ENCODE assay signal across 1 cellular context in the genomic region with DNA sequence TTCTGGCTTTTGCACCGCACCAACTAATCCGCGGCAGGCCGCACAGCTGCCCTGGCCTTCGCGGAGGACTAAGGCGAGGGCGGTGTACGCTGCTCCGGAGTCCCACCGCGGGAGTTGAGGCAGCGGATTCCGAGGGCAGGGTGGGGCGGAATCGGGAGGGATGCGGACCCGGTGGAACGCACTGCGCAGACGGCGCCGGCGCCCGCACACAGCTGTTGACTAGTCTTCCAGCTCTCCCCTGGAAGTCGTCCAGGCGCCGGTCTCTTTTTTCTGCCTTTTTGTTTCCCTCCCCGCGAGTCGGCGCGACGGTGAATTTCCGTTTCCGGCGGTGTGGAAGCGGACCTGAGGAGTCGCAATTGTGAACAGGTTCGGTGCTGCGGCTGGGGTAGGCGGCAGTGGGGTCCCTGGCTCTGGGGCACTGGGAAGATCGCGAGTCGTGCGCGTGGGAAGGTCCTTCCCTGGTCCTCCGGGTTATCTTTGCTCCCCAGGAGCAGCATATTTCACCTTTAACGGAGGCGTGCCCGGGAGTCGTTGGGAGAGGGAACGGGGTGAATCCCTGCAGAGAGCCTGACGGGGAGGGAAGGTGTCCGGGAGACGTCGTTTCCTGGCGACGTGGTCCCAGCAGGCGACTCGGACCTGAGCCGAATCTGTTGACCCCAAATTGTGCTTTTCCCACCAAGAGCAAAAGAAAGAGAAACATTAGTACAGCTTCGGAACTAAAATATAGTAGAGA.
TF ChIP-seq lines count a peak whose summit lies in the region.

Gene ASAH2B, plus strand, starts transcription at position 319 of the 733 bp plus-strand sequence. CDS start 5,195 bp downstream, outside the sequence.

TF ChIP-seq in HepG2, 621 proteins besides CTCF, POLR2A, EP300 and RAD21 (continued from another document and continues in another):
- TF ChIP-seq, protein P1, sequence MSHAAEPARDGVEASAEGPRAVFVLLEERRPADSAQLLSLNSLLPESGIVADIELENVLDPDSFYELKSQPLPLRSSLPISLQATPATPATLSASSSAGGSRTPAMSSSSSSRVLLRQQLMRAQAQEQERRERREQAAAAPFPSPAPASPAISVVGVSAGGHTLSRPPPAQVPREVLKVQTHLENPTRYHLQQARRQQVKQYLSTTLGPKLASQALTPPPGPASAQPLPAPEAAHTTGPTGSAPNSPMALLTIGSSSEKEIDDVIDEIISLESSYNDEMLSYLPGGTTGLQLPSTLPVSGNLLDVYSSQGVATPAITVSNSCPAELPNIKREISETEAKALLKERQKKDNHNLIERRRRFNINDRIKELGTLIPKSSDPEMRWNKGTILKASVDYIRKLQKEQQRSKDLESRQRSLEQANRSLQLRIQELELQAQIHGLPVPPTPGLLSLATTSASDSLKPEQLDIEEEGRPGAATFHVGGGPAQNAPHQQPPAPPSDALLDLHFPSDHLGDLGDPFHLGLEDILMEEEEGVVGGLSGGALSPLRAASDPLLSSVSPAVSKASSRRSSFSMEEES (CRISPR knock-in tag; IDR thresholded peaks at IDR 0.05): no peak
- TF ChIP-seq ZBTB44 (CRISPR knock-in tag; IDR thresholded peaks at IDR 0.05) (0 out of 2 replicates have a peak, but pooled peaks have one; percentile 32), KDM5A (IDR thresholded peaks at IDR 0.05; ENCODE audit: borderline replicate concordance, low read length) (0 out of 2 replicates have a peak, but pooled peaks have one; percentile 47), ZNF770 (CRISPR knock-in tag; IDR thresholded peaks at IDR 0.05) (0 out of 2 replicates have a peak, but pooled peaks have one; percentile 60), MTERF4 (CRISPR knock-in tag; IDR thresholded peaks at IDR 0.05) (no peak), ZNF605 (CRISPR knock-in tag; IDR thresholded peaks at IDR 0.05) (peak; percentile 92), HINFP (CRISPR knock-in tag; IDR thresholded peaks at IDR 0.05; ENCODE audit: low read depth) (peak; percentile 96; the same call in 1 of the 2 replicates), ATAD3A (CRISPR knock-in tag; IDR thresholded peaks at IDR 0.05) (no peak), RFXAP (CRISPR knock-in tag; IDR thresholded peaks at IDR 0.05; ENCODE audit: borderline replicate concordance) (peak; percentile 30; the same call in 1 of the 2 replicates), HMGXB4 (CRISPR knock-in tag; IDR thresholded peaks at IDR 0.05; ENCODE audit: borderline replicate concordance in 1 of 2, low read depth in 1 of 2) (peak; percentile 61 to 62), IRF2 (CRISPR knock-in tag; IDR thresholded peaks at IDR 0.05) (peak; percentile 46; the same call in 1 of the 2 replicates), CEBPZ (IDR thresholded peaks at IDR 0.05; ENCODE audit: low read length) (no peak), MED8 (CRISPR knock-in tag; IDR thresholded peaks at IDR 0.05; ENCODE audit: insufficient replicate concordance) (no peak), NR2F6 (IDR thresholded peaks at IDR 0.05) (no peak), NR2F6 (CRISPR knock-in tag; IDR thresholded peaks at IDR 0.05) (no peak), ZNF546 (CRISPR knock-in tag; conservative IDR thresholded peaks at IDR 0.05) (no peak), LCORL (IDR thresholded peaks at IDR 0.05) (peak; percentile 36; the same call in 1 of the 2 replicates), LCORL (CRISPR knock-in tag; IDR thresholded peaks at IDR 0.05) (peak; percentile 28; the same call in 1 of the 2 replicates), HDAC1 (CRISPR knock-in tag; IDR thresholded peaks at IDR 0.05) (peak; percentile 65), RAD51 (IDR thresholded peaks at IDR 0.05; ENCODE audit: borderline replicate concordance) (no peak), ZNF317 (CRISPR knock-in tag; IDR thresholded peaks at IDR 0.05) (no peak; the same call in 1 of the 2 replicates), ZNF839 (CRISPR knock-in tag; IDR thresholded peaks at IDR 0.05; ENCODE audit: borderline replicate concordance) (no peak), ZBTB33 (CRISPR knock-in tag; IDR thresholded peaks at IDR 0.05) (no peak), MBD4 (IDR thresholded peaks at IDR 0.05; ENCODE audit: borderline replicate concordance, low read length) (no peak), ZNF740 (CRISPR knock-in tag; IDR thresholded peaks at IDR 0.05) (no peak), WIZ (CRISPR knock-in tag; IDR thresholded peaks at IDR 0.05) (0 out of 2 replicates have a peak, but pooled peaks have one; percentile 69)
- TF ChIP-seq, protein P2, sequence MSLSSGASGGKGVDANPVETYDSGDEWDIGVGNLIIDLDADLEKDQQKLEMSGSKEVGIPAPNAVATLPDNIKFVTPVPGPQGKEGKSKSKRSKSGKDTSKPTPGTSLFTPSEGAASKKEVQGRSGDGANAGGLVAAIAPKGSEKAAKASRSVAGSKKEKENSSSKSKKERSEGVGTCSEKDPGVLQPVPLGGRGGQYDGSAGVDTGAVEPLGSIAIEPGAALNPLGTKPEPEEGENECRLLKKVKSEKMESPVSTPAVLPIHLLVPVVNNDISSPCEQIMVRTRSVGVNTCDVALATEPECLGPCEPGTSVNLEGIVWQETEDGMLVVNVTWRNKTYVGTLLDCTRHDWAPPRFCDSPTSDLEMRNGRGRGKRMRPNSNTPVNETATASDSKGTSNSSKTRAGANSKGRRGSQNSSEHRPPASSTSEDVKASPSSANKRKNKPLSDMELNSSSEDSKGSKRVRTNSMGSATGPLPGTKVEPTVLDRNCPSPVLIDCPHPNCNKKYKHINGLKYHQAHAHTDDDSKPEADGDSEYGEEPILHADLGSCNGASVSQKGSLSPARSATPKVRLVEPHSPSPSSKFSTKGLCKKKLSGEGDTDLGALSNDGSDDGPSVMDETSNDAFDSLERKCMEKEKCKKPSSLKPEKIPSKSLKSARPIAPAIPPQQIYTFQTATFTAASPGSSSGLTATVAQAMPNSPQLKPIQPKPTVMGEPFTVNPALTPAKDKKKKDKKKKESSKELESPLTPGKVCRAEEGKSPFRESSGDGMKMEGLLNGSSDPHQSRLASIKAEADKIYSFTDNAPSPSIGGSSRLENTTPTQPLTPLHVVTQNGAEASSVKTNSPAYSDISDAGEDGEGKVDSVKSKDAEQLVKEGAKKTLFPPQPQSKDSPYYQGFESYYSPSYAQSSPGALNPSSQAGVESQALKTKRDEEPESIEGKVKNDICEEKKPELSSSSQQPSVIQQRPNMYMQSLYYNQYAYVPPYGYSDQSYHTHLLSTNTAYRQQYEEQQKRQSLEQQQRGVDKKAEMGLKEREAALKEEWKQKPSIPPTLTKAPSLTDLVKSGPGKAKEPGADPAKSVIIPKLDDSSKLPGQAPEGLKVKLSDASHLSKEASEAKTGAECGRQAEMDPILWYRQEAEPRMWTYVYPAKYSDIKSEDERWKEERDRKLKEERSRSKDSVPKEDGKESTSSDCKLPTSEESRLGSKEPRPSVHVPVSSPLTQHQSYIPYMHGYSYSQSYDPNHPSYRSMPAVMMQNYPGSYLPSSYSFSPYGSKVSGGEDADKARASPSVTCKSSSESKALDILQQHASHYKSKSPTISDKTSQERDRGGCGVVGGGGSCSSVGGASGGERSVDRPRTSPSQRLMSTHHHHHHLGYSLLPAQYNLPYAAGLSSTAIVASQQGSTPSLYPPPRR (CRISPR knock-in tag; IDR thresholded peaks at IDR 0.05; ENCODE audit: borderline replicate concordance): no peak
